Comparison of ENCODE assay signal across 10 cellular contexts in the genomic region with DNA sequence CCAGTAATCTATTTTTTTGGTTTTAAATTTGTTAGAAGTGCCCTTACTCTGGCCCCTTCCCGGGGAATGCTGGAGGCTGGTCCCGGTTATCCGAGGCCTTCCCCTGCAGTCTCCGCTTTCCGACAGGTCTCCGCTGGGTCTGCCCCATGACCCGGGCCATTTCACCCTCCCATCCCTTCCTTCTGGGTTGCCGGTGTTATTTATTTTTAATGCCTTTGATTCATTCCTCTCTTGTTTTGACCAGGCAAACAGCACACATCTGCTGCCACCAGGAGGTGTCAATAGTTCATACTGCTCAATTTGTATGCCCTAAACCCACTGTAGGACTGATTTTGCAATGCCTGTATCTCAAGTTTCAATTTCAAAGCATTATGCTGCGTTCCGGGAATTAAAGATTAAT.
DNase-seq lines count a peak whose midpoint lies in the region; ATAC-seq and TF ChIP-seq lines count a peak whose summit lies in the region.
"Had no signal": no experiment of that assay in that cellular context is flagged by ENCODE, and none has a peak within 500 bp of the region (broad histone marks: within the 10 kb centered on the region; RNA-seq: fewer than 3 reads in every experiment).

No MANE protein-coding gene starts in this region.

- no peaks in the 10 kb centered on the region for H3K9me3 ChIP-seq in transverse colon

- H3K27ac ChIP-seq in transverse colon, result no peak overlapping the region

- H3K4me1 ChIP-seq in transverse colon, result no peaks in the 10 kb centered on the region

- H3K4me3 ChIP-seq in epithelial cell of esophagus (ENCODE audit: low read length) (no peak overlapping the region), transverse colon (no peak overlapping the region)

- no peak for TF ChIP-seq EP300 in transverse colon (IDR thresholded peaks at IDR 0.05; ENCODE audit: low read depth)

- 74% methylated on average over 10 of the region's 10 CpGs for WGBS in transverse colon (ENCODE audit: low coverage in 1 of 2), 2 donors

- no peaks in the 10 kb centered on the region for H3K36me3 ChIP-seq in transverse colon

- DNase-seq in NCI-H1092 treated with DMSO at 0.1 percent for 48 hours (lab: John Stamatoyannopoulos, UW), result peak; percentile 41
- DNase-seq in NCI-H1092 (lab: John Stamatoyannopoulos, UW), result no peak
- peak; percentile 24 for DNase-seq in NCI-H1694 (lab: John Stamatoyannopoulos, UW)
- DNase-seq in epithelial cell of esophagus (ENCODE audit: low read depth), result peak; percentile 70
- peak; percentile 13 for DNase-seq in renal cortical epithelial cell (ENCODE audit: low read depth)
- no peak for DNase-seq in transverse colon
- no peak for DNase-seq in GM13976 (ENCODE audit: low spot score)
- DNase-seq: activated naive CD8-positive, alpha-beta T cell treated with anti-CD3 and anti-CD28 coated beads for 36 hours; stimulated activated CD4-positive, alpha-beta T cell treated with anti-CD3 and anti-CD28 coated beads, Interleukin-2, amount 100 ng/mL, for 48 hours had no signal

- intact Hi-C loops in transverse colon (cut with DNase I; ENCODE audit: low total_unique reads), result no loop called here

- in situ Hi-C loops in transverse colon (cut with MboI; ENCODE audit: low pct_ligation_motif_present in 1 of 4, low pct_unique_long_range_greater_than_20kb in 1 of 4, low sequenced_read_pairs in 3 of 4), result no loop called here
- in situ Hi-C loops in GM13976 (cut with MboI; ENCODE audit: low sequenced_read_pairs, unreplicated experiment), result no loop called here

- no peak for TF ChIP-seq POLR2A in transverse colon (IDR thresholded peaks at IDR 0.05)

- ATAC-seq in HG03135 (IDR thresholded peaks at IDR 0.05; ENCODE audit: unreplicated experiment), result no peak

- no peaks in the 10 kb centered on the region for H3K27me3 ChIP-seq in transverse colon

- TF ChIP-seq CTCF in epithelial cell of esophagus (IDR thresholded peaks at IDR 0.05; ENCODE audit: insufficient read depth, low read depth, low read length, missing control alignments), result peak; percentile 72
- TF ChIP-seq CTCF in transverse colon (IDR thresholded peaks at IDR 0.05), result no peak
- no peak for TF ChIP-seq CTCF in GM13976 (IDR thresholded peaks at IDR 0.05; ENCODE audit: borderline replicate concordance, control extremely low read depth, extremely low read depth, insufficient read depth, missing control alignments)

Comparison
In these comparisons a context has a peak if more than half of its experiments do, and no peak if none do; other contexts are left out.
1. DNase-seq: peak in NCI-H1092 treated with DMSO at 0.1 percent for 48 hours (single experiment), NCI-H1694 (single experiment), epithelial cell of esophagus (single experiment) and renal cortical epithelial cell (single experiment); none in NCI-H1092 (single experiment), transverse colon (single experiment) and GM13976 (single experiment).